ENCODE assay signal across 1 cellular context in the genomic region with DNA sequence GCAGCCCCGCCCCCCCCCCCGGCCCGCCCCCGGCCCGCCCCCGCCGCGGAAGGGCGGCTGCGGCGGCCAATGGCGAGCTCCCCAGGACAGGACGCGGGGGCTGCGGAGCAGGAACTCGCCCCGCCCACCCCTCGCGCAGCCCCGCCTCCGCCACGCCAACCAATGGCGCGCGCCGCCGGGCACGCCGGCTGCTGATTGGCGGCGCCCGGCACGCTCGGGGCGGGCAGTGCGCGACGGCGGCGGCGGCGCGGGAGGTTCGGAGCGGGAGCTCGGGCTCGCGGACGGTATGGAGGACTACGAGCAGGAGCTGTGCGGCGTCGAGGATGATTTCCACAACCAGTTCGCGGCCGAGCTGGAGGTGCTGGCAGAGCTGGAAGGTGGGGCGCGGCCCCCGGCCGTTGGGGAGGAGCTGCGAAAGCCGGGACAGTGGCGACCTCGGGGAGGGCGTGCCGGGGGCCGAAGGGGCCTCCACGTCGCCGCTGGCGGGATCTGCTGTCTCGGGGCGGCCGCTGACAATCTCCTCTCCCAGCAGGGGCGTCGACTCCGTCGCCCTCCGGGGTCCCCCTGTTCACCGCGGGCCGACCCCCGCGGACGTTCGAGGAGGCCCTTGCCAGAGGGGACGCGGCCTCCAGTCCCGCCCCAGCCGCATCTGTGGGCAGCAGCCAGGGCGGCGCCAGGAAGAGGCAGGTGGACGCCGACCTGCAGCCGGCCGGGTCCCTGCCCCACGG.
A peak's percentile ranks its signal among the peaks of the same experiment; 100 is the strongest.
TF ChIP-seq lines count a peak whose summit lies in the region.

A gene (plus strand): TSS at position 222 of the 728 bp plus-strand sequence. CDS start 65 bp downstream, at position 287.

TF ChIP-seq in K562, 482 proteins besides CTCF, POLR2A, EP300 and RAD21 (continued from another document):
- TF ChIP-seq, protein P1, sequence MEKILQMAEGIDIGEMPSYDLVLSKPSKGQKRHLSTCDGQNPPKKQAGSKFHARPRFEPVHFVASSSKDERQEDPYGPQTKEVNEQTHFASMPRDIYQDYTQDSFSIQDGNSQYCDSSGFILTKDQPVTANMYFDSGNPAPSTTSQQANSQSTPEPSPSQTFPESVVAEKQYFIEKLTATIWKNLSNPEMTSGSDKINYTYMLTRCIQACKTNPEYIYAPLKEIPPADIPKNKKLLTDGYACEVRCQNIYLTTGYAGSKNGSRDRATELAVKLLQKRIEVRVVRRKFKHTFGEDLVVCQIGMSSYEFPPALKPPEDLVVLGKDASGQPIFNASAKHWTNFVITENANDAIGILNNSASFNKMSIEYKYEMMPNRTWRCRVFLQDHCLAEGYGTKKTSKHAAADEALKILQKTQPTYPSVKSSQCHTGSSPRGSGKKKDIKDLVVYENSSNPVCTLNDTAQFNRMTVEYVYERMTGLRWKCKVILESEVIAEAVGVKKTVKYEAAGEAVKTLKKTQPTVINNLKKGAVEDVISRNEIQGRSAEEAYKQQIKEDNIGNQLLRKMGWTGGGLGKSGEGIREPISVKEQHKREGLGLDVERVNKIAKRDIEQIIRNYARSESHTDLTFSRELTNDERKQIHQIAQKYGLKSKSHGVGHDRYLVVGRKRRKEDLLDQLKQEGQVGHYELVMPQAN (IDR thresholded peaks at IDR 0.05; ENCODE audit: borderline replicate concordance): peak; percentile 80
- TF ChIP-seq HDAC1 (IDR thresholded peaks at IDR 0.05) (peak in 1 of 2 experiments; percentile 93; a peak in 2 of 4 replicates), XRCC5 (IDR thresholded peaks at IDR 0.05; ENCODE audit: low read depth, low read length) (no peak), EGR1 (conservative IDR thresholded peaks at IDR 0.05) (peak; percentile 10; the same call in 1 of the 2 replicates), ATF1 (CRISPR knock-in tag; IDR thresholded peaks at IDR 0.05) (no peak), ATF1 (tag; IDR thresholded peaks at IDR 0.05) (0 out of 2 replicates have a peak, but pooled peaks have one; percentile 36)
- TF ChIP-seq, protein P2, sequence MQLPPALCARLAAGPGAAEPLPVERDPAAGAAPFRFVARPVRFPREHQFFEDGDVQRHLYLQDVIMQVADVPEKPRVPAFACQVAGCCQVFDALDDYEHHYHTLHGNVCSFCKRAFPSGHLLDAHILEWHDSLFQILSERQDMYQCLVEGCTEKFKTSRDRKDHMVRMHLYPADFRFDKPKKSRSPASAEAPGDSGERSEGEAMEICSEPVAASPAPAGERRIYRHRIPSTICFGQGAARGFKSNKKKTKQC (CRISPR knock-in tag; IDR thresholded peaks at IDR 0.05): peak; percentile 52; the same call in 1 of the 2 replicates
